Comparison of ENCODE assay signal across 12 cellular contexts in the genomic region with DNA sequence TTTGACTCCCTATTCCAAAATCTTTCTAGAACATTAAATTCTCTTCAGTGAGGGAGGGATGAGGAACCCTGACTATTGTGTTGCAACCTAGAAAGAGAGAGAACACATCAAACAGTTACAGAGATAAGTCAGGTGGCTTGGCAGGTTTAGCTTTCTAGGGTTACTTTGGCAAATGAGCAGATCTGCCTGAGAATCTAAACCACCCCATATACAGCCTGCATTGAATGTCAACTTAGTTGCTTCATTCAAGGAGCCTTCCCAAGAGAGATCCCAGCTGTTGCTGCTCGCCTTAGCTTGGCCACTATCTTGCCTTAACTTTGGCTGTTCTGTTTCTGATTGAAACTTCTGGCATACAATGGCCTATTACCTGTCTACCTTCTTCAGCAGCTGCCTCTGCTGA.
"Had no signal": no experiment of that assay in that cellular context is flagged by ENCODE, and none has a peak within 500 bp of the region (broad histone marks: within the 10 kb centered on the region; RNA-seq: fewer than 3 reads in every experiment).

No MANE protein-coding gene starts in this region.

- H3K27me3 ChIP-seq: heart left ventricle, tibial nerve had no signal

- DNase-seq: activated CD4-positive, alpha-beta memory T cell treated with anti-CD3 and anti-CD28 coated beads, Interleukin-2, amount 10 ng/mL, durations not matched to agents 7 days and 5 days; activated CD4-positive, alpha-beta T cell treated with anti-CD3 and anti-CD28 coated beads for 4 hours; activated gamma-delta T cell treated with Interleukin-2 at 50 U/mL for 16 hours; effector CD8-positive, alpha-beta T cell; heart left ventricle; mucosa of descending colon; naive thymus-derived CD8-positive, alpha-beta T cell; stimulated activated CD4-positive, alpha-beta T cell treated with anti-CD3 and anti-CD28 coated beads, Interleukin-4, amount 100 ng/mL, for 24 hours; stimulated activated naive CD4-positive, alpha-beta T cell had no signal

- H3K4me3 ChIP-seq: heart left ventricle, mucosa of descending colon, skin epidermis, tibial nerve had no signal

- ATAC-seq: mucosa of descending colon; naive thymus-derived CD8-positive, alpha-beta T cell; WTC11 had no signal

- H3K36me3 ChIP-seq: heart left ventricle, tibial nerve had no signal

- H3K27ac ChIP-seq: skin epidermis had no signal
